Comparison of ENCODE assay signal across 8 cellular contexts in the genomic region with DNA sequence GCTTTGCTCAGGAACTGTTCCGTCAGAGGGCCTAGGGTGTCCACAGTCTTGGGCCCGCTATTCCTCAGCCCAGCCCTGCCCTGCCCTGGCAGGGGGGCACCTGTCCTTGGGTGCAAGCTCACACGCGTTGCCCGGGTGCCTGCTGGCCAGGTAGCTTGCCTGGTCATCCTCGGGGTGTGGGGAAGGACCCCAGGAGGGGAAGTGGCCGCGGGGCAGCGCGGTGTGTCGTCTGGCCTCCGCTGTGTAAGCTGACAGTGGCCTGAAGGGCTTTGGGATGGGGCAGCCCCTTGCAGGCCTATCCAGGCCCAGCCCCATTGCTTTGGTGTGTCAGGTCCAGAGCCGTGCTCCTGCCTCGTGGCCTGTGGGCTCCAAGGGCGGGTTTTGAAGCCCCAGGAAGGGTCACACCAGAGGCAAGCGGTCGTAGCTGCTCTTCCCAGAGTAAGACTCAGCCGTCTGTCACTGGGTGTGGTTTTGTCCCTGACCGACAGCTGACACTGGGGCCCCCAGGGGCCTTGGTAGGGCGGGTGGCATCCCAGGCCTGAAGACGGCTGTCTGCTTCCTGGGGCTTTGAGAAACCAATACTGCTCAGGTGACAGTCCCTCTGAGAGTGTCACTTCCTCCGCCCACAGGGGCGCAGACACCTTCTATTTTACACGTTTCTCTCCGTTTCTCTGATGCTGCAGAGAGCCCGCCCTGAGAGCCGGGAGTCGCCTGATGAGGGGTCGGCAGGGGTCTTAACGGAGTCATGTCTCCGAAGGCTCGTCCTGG.
DNase-seq lines count a peak whose midpoint lies in the region; ATAC-seq and TF ChIP-seq lines count a peak whose summit lies in the region.

No MANE protein-coding gene starts in this region.

- H3K27ac Mint-ChIP-seq in GM23338: no peak overlapping the region
- H3K27ac Mint-ChIP-seq in stimulated activated naive CD8-positive, alpha-beta T cell treated with anti-CD3 and anti-CD28 coated beads, Interleukin-15, amount 100 ng/mL, for 72 hours: peak overlapping the region; percentile 92 to 93

- peaks cover 15% of the 10 kb centered on the region; the same call in 2 of the 3 replicates for H3K36me3 Mint-ChIP-seq in GM23338 (ENCODE audit: low read depth)

- H3K27me3 ChIP-seq in GM23338 (ENCODE audit: insufficient read depth) (no peaks in the 10 kb centered on the region), muscle layer of duodenum (ENCODE audit: low read depth, low read length) (no peaks in the 10 kb centered on the region), foreskin keratinocyte (no peaks in the 10 kb centered on the region)

- peaks cover 3% of the 10 kb centered on the region; the same call in 1 of the 2 replicates for H3F3A ChIP-seq in GM23338 (replicated peaks; ENCODE audit: low read depth)

- peak; percentile 11; the same call in 2 of the 3 replicates for ATAC-seq in GM23338
- peak; percentile 89 for ATAC-seq in stimulated activated naive CD8-positive, alpha-beta T cell treated with anti-CD3 and anti-CD28 coated beads, Interleukin-15, amount 100 ng/mL, for 72 hours
- ATAC-seq in foreskin keratinocyte: no peak

- no peaks in the 10 kb centered on the region for H3K36me3 ChIP-seq in GM23338 (ENCODE audit: insufficient read depth)
- peaks cover 12 to 21% of the 10 kb centered on the region in 2 donors for H3K36me3 ChIP-seq in muscle layer of duodenum (ENCODE audit: control insufficient read depth in 1 of 2, insufficient read depth in 2 of 2, low read length in 2 of 2)

- H3K4me2 ChIP-seq in GM23338: no peak overlapping the region

- no peak overlapping the region for H2AFZ ChIP-seq in GM23338

- no peaks in the 10 kb centered on the region for H3K9me3 Mint-ChIP-seq in GM23338
- no peaks in the 10 kb centered on the region for H3K9me3 Mint-ChIP-seq in stimulated activated naive CD8-positive, alpha-beta T cell treated with anti-CD3 and anti-CD28 coated beads, Interleukin-15, amount 100 ng/mL, for 72 hours

- peaks cover 3% of the 10 kb centered on the region; the same call in 2 of the 3 replicates for H3K4me1 Mint-ChIP-seq in GM23338
- H3K4me1 Mint-ChIP-seq in stimulated activated naive CD8-positive, alpha-beta T cell treated with anti-CD3 and anti-CD28 coated beads, Interleukin-15, amount 100 ng/mL, for 72 hours: peaks cover 85% of the 10 kb centered on the region

- H3K27ac ChIP-seq in GM23338 (ENCODE audit: low read depth) (peak overlapping the region; percentile 50; the same call in 1 of the 2 replicates), muscle layer of duodenum (ENCODE audit: low read length) (peak overlapping the region; percentile 39), foreskin keratinocyte (no peak overlapping the region)

- H3K27me3 Mint-ChIP-seq in GM23338 (ENCODE audit: insufficient read depth, low read depth, poor library complexity): peaks cover 18% of the 10 kb centered on the region
- no peaks in the 10 kb centered on the region for H3K27me3 Mint-ChIP-seq in stimulated activated naive CD8-positive, alpha-beta T cell treated with anti-CD3 and anti-CD28 coated beads, Interleukin-15, amount 100 ng/mL, for 72 hours

- no peaks in the 10 kb centered on the region for H3K4me1 ChIP-seq in GM23338 (ENCODE audit: insufficient read depth)
- H3K4me1 ChIP-seq in muscle layer of duodenum (ENCODE audit: control insufficient read depth in 1 of 2, insufficient read depth in 2 of 2, low read length in 2 of 2): peaks cover 10 to 65% of the 10 kb centered on the region in 2 donors
- H3K4me1 ChIP-seq in foreskin keratinocyte: no peaks in the 10 kb centered on the region

- H3K9me2 ChIP-seq in GM23338 (ENCODE audit: insufficient read depth): no peaks in the 10 kb centered on the region

- H3K79me2 ChIP-seq in GM23338 (replicated peaks; ENCODE audit: insufficient read depth): peaks cover 76% of the 10 kb centered on the region

- H3K4me3 ChIP-seq in GM12864 (ENCODE audit: low read depth, low read length) (peak overlapping the region; percentile 47), GM23338 (no peak overlapping the region), muscle layer of duodenum (ENCODE audit: low read depth in 1 of 2, low read length in 2 of 2) (peak overlapping the region in 1 of 2 donors; percentile 7)

- TF ChIP-seq CTCF in GM12864 (IDR thresholded peaks at IDR 0.05; ENCODE audit: low read depth, low read length, missing control alignments): no peak
- no peak for TF ChIP-seq CTCF in GM23338 (conservative IDR thresholded peaks at IDR 0.05; ENCODE audit: low read depth in 2 of 2)
- no peak for TF ChIP-seq CTCF in foreskin keratinocyte (conservative IDR thresholded peaks at IDR 0.05)

- peaks cover 30% of the 10 kb centered on the region; the same call in 1 of the 2 replicates for H4K20me1 ChIP-seq in GM23338 (replicated peaks; ENCODE audit: insufficient read depth)

- no peak overlapping the region for H3K4me3 Mint-ChIP-seq in GM23338
- peak overlapping the region; percentile 86 to 87 for H3K4me3 Mint-ChIP-seq in stimulated activated naive CD8-positive, alpha-beta T cell treated with anti-CD3 and anti-CD28 coated beads, Interleukin-15, amount 100 ng/mL, for 72 hours

- H3K9me3 ChIP-seq in muscle layer of duodenum (ENCODE audit: control insufficient read depth in 1 of 2, low read length in 2 of 2): no peaks in the 10 kb centered on the region

- peak; percentile 84 for DNase-seq in GM12864 (ENCODE audit: low read depth)
- no peak for DNase-seq in GM23338 (ENCODE audit: low spot score)
- peak; percentile 38 for DNase-seq in NOMO-1 treated with DMSO at 0.1 percent for 48 hours (lab: John Stamatoyannopoulos, UW; ENCODE audit: unreplicated experiment)
- DNase-seq in activated naive CD4-positive, alpha-beta T cell treated with Interleukin-2 at 50 U/mL for 16 hours: peak; percentile 82
- peak; percentile 78 to 89 for DNase-seq in stimulated activated naive CD8-positive, alpha-beta T cell treated with anti-CD3 and anti-CD28 coated beads, Interleukin-15, amount 100 ng/mL, for 72 hours
- no peak for DNase-seq in kidney tubule cell (ENCODE audit: low spot score)
- DNase-seq in foreskin keratinocyte: no peak

TF ChIP-seq in GM23338, 12 proteins besides CTCF, POLR2A, EP300 and RAD21:
- TF ChIP-seq ZNF331 (CRISPR knock-in tag; IDR thresholded peaks at IDR 0.05; ENCODE audit: low read depth) (no peak), EZH2phosphoT487 (IDR thresholded peaks at IDR 0.05; ENCODE audit: unreplicated experiment) (no peak)

Comparison
In these comparisons a context has a peak if more than half of its experiments do, and no peak if none do; other contexts are left out.
1. DNase-seq: peak in GM12864 (single experiment), NOMO-1 treated with DMSO at 0.1 percent for 48 hours (single experiment), activated naive CD4-positive, alpha-beta T cell treated with Interleukin-2 at 50 U/mL for 16 hours (single experiment) and stimulated activated naive CD8-positive, alpha-beta T cell treated with anti-CD3 and anti-CD28 coated beads, Interleukin-15, amount 100 ng/mL, for 72 hours (2 of 2); none in GM23338 (single experiment), kidney tubule cell (single experiment) and foreskin keratinocyte (0 of 2).